Comparison of ENCODE assay signal across 8 cellular contexts in the genomic region with DNA sequence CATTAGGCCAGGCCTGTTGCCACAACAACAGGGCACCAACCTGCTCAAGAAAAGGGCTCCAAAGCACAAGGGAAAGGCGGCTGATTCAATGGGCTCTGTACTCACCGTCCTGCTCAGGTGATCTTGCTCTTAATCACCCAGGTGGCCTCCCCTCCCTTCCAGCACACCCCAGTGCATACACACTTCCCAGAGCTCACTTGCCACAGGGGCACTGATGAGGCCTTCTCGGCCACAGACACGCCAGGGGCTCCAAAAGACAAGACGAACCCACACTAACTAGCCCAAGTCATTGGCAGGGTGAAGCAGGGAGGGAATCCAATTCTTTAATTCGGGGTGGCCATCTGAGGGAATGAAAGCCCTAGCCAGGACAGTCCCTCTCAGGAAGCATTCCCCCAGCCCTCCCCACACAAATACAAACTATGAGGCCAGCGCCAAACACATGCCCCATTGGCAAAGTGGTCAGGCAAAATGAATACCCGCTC. TPM values are rescaled to one million over a fixed set of nuclear protein-coding genes. Genes with fewer than 3 reads are reported as not detected.
DNase-seq lines count a peak whose midpoint lies in the region; FAIRE-seq and TF ChIP-seq lines count a peak whose summit lies in the region.

No MANE protein-coding gene starts in this region.

- H3K4me1 Mint-ChIP-seq in IgD-negative memory B cell = peaks cover 8 to 17% (median 15%) of the 10 kb centered on the region in 3 donors

- H3K27ac ChIP-seq in 22Rv1 = peak overlapping the region; percentile 93
- peak overlapping the region; percentile 74 to 89 for H3K27ac ChIP-seq in coronary artery
- H3K27ac ChIP-seq in muscle layer of colon (ENCODE audit: low read depth, low read length) = peak overlapping the region; percentile 67

- H3K9ac ChIP-seq in muscle layer of colon (ENCODE audit: low read length) = peak overlapping the region; percentile 41

- TF ChIP-seq POLR2A in GM12892 (IDR thresholded peaks at IDR 0.05; ENCODE audit: low read depth, low read length) = no peak

- H3K9me3 ChIP-seq in muscle layer of colon (ENCODE audit: low read length) = no peaks in the 10 kb centered on the region

- peak overlapping the region in 2 of 3 donors; percentile 15 to 53 for H3K27ac Mint-ChIP-seq in IgD-negative memory B cell

- peak overlapping the region; percentile 38 to 85 (median 80) for H3K4me3 Mint-ChIP-seq in IgD-negative memory B cell

- no peaks in the 10 kb centered on the region for H3K27me3 ChIP-seq in muscle layer of colon (ENCODE audit: control insufficient read depth in 1 of 2, insufficient read depth in 2 of 2, low read length in 2 of 2)

- no peaks in the 10 kb centered on the region for H3K9me3 Mint-ChIP-seq in IgD-negative memory B cell

- H3K36me3 ChIP-seq in muscle layer of colon (ENCODE audit: insufficient read depth, low read length) = no peaks in the 10 kb centered on the region

- H3K27me3 Mint-ChIP-seq in IgD-negative memory B cell = no peaks in the 10 kb centered on the region

- no peak for FAIRE-seq in GM12892 (lab: Jason Lieb, UNC)

- TF ChIP-seq CTCF in 22Rv1 (IDR thresholded peaks at IDR 0.05) (no peak), coronary artery (IDR thresholded peaks at IDR 0.05) (no peak)

- peaks cover 29% of the 10 kb centered on the region for H3K4me1 ChIP-seq in muscle layer of colon (ENCODE audit: insufficient read depth, low read length)

- no peaks in the 10 kb centered on the region for H3K36me3 Mint-ChIP-seq in IgD-negative memory B cell

- H3K4me3 ChIP-seq in coronary artery (peak overlapping the region; percentile 79), muscle layer of colon (ENCODE audit: low read depth in 1 of 2, low read length in 2 of 2) (peak overlapping the region in 1 of 2 donors; percentile 56)

- DNase-seq in coronary artery (ENCODE audit: low spot score) = no peak
- no peak for DNase-seq in HCEC 1CT
- DNase-seq in GM12892 (ENCODE audit: insufficient read length) = no peak
- DNase-seq in SKM-1 (lab: John Stamatoyannopoulos, UW; ENCODE audit: unreplicated experiment) = no peak
- no peak for DNase-seq in OCI-M2 (lab: John Stamatoyannopoulos, UW; ENCODE audit: unreplicated experiment)

RNA-seq across cellular contexts. Expression of a gene that starts 1.4 kb away (rescaled TPM):
- 39.6 TPM for polyA plus RNA-seq in IgD-negative memory B cell
- 25.1 TPM for polyA plus RNA-seq in GM12892 (2012; ENCODE audit: missing spikeins)
